Comparison of ENCODE assay signal across 8 cellular contexts in the genomic region with DNA sequence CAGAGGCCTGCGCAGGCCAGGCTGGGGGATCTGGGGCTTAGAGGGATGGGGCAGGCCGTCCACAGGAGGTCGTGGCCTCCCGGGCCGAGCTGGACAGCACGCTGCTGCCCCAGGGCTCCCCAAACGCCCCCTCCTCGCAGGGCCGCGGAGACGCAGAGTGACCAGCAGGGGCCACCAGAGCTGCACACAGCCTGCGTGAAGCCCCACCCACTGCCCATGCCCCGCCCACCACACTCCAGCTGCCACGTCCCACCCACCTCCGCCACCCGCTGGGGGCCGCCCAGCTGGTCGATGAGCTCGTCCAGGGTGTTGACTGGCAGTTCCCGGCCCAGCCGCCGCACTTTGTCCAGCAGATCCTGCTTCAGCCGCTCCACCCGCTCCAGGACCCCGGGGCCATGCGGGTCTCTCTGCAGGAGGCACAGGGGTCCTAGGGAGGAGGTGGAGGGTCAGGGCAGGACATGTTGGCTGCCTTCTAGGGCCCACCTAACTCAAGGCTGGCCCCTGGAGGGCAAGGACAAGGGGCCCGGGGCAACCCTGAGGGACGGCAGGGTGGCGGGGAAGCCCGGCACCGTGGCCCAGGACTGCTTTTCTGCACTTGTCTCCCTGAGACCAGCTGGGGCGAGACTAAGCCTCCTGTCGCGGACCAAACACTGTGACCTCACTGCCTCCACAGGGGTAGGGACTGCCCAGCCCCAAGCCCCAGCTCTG. TPM values are rescaled to one million over a fixed set of nuclear protein-coding genes. Genes with fewer than 3 reads are reported as not detected.
DNase-seq lines count a peak whose midpoint lies in the region; ATAC-seq, FAIRE-seq and TF ChIP-seq lines count a peak whose summit lies in the region.

No MANE protein-coding gene starts in this region.

- CTCF ChIA-PET in activated B cell treated with CpG ODN at 0.5 μM for 24 hours (lab: Charles Lee), result interaction anchor here (0.6 to 2.3 kb wide), 17 partner anchors 10 to 129 kb away, joined by 3 to 24 read pairs (median 5); partner anchors contain the start of genes ATP5F1D, SBNO2 and WDR18

- H3K27me3 ChIP-seq in bronchial epithelial cell (ENCODE audit: control insufficient read depth, insufficient read depth, low read length) (no peaks in the 10 kb centered on the region), keratinocyte (ENCODE audit: control insufficient read depth, extremely low read depth, insufficient read depth, low read length) (no peaks in the 10 kb centered on the region)

- no peak overlapping the region for H3K4me2 ChIP-seq in keratinocyte (ENCODE audit: control insufficient read depth, extremely low read depth, insufficient read depth, low read depth, low read length)

- intact Hi-C loops in activated B cell treated with CpG ODN at 0.5 μM for 24 hours (cut with micrococcal nuclease), result loop anchor here (1.0 to 5.0 kb wide), 3 partner anchors 19 to 127 kb away; no protein-coding TSS in a partner anchor

- H3K4me1 ChIP-seq in keratinocyte (ENCODE audit: control insufficient read depth, extremely low read depth, insufficient read depth, low read length), result peaks cover 5% of the 10 kb centered on the region

- ATAC-seq in GM21529 (IDR thresholded peaks at IDR 0.05; ENCODE audit: unreplicated experiment), result peak; percentile 56
- ATAC-seq in activated B cell treated with CpG ODN at 0.5 μM for 24 hours (ENCODE audit: low read depth), result peak; percentile 95

- DNase-seq in AG10803 (ENCODE audit: low read depth), result peak; percentile 92
- DNase-seq in NCI-H2107 treated with DMSO at 0.1 percent for 48 hours (lab: John Stamatoyannopoulos, UW; ENCODE audit: unreplicated experiment), result peak; percentile 65
- DNase-seq in activated B cell treated with CpG ODN at 0.5 μM for 24 hours, result peak; percentile 84
- peak; percentile 73 for DNase-seq in bronchial epithelial cell (ENCODE audit: low read depth)
- DNase-seq in keratinocyte (ENCODE audit: low read depth, low spot score), result no peak
- peak; percentile 89 for DNase-seq in smooth muscle cell of the brain vasculature (ENCODE audit: low read depth, low spot score)
- DNase-seq in NCI-H510A treated with DMSO at 0.1 percent for 48 hours (lab: John Stamatoyannopoulos, UW), result no peak

- no peak overlapping the region for H3K4me3 Mint-ChIP-seq in activated B cell treated with CpG ODN at 0.5 μM for 24 hours

- H3K36me3 Mint-ChIP-seq in activated B cell treated with CpG ODN at 0.5 μM for 24 hours (ENCODE audit: low read depth), result peaks cover 30% of the 10 kb centered on the region

- dilution Hi-C loops in keratinocyte (cut with MboI; ENCODE audit: extremely low pct_ligation_motif_present, low sequenced_read_pairs), result no loop called here

- no peaks in the 10 kb centered on the region for H3K79me2 ChIP-seq in keratinocyte (ENCODE audit: control insufficient read depth, insufficient read depth, low read length)

- H4K20me1 ChIP-seq in keratinocyte (ENCODE audit: control insufficient read depth, extremely low read depth, insufficient read depth, low read length), result peaks cover 3% of the 10 kb centered on the region

- TF ChIP-seq CTCF in AG10803 (conservative IDR thresholded peaks at IDR 0.05; ENCODE audit: low read length) (peak; percentile 61), activated B cell treated with CpG ODN at 0.5 μM for 24 hours (IDR thresholded peaks at IDR 0.05) (no peak), bronchial epithelial cell (IDR thresholded peaks at IDR 0.05; ENCODE audit: insufficient read depth, low read length, severe bottlenecking) (peak; percentile 87), keratinocyte (optimal IDR thresholded peaks at IDR 0.05 in 1 of 3, IDR thresholded peaks at IDR 0.05 in 1 of 3, conservative IDR thresholded peaks at IDR 0.05 in 1 of 3; ENCODE audit: extremely low read depth in 1 of 3, insufficient read depth in 2 of 3, low read length in 3 of 3) (peak; percentile 49 to 86 (median 71))

- H3K9me3 Mint-ChIP-seq in activated B cell treated with CpG ODN at 0.5 μM for 24 hours, result no peaks in the 10 kb centered on the region

- H3K36me3 ChIP-seq in bronchial epithelial cell (ENCODE audit: control insufficient read depth, insufficient read depth, low read length) (peaks cover 46% of the 10 kb centered on the region), keratinocyte (ENCODE audit: control insufficient read depth in 2 of 2, extremely low read depth in 1 of 2, insufficient read depth in 2 of 2, low read length in 2 of 2) (peaks cover 23 to 29% of the 10 kb centered on the region in 2 experiments)

- H3K9ac ChIP-seq in keratinocyte (ENCODE audit: control insufficient read depth, extremely low read depth, insufficient read depth, low read length), result no peak overlapping the region

- H3K9me3 ChIP-seq in keratinocyte (ENCODE audit: control insufficient read depth, low read depth, low read length), result no peaks in the 10 kb centered on the region

- POLR2A ChIA-PET in activated B cell treated with CpG ODN at 0.5 μM for 24 hours (lab: Charles Lee), result interaction anchor here (0.5 to 1.7 kb wide), 18 partner anchors 9 to 156 kb away, joined by 3 to 13 read pairs (median 5); partner anchors contain the start of genes CIRBP and GPX4

- H3K4me1 Mint-ChIP-seq in activated B cell treated with CpG ODN at 0.5 μM for 24 hours, result peaks cover 5% of the 10 kb centered on the region

- FAIRE-seq in bronchial epithelial cell (lab: Jason Lieb, UNC) (no peak), keratinocyte (lab: Jason Lieb, UNC) (no peak)

- no peaks in the 10 kb centered on the region for H3K9me1 ChIP-seq in keratinocyte (ENCODE audit: control insufficient read depth, extremely low read depth, insufficient read depth, low read length)

- H3K4me3 ChIP-seq in AG10803 (ENCODE audit: low read length), result no peak overlapping the region
- H3K4me3 ChIP-seq in bronchial epithelial cell (ENCODE audit: low read depth, low read length), result no peak overlapping the region
- no peak overlapping the region for H3K4me3 ChIP-seq in keratinocyte (ENCODE audit: control insufficient read depth in 2 of 3, extremely low read depth in 1 of 3, insufficient read depth in 2 of 3, low read depth in 1 of 3, low read length in 3 of 3)

- H3K27ac Mint-ChIP-seq in activated B cell treated with CpG ODN at 0.5 μM for 24 hours, result peak overlapping the region; percentile 41

- H3K27ac ChIP-seq in keratinocyte (ENCODE audit: control insufficient read depth, insufficient read depth, low read length), result no peak overlapping the region

- H2AFZ ChIP-seq in keratinocyte (ENCODE audit: control insufficient read depth, low read length), result no peak overlapping the region

- H3K27me3 Mint-ChIP-seq in activated B cell treated with CpG ODN at 0.5 μM for 24 hours, result no peaks in the 10 kb centered on the region

RNA-seq across cellular contexts. Expression of gene GPX4, which starts 9.6 kb away (rescaled TPM):
- total RNA-seq in activated B cell treated with CpG ODN at 0.5 μM for 24 hours (213 and 218 TPM in 2 replicates), bronchial epithelial cell (274 and 291 TPM in 2 replicates)
- polyA plus RNA-seq in keratinocyte, result 193 to 279 TPM (median 243 TPM) in 3 replicates
- 60.6 TPM for polyA plus RNA-seq in keratinocyte (2011; ENCODE audit: low read depth)
- 222 and 463 TPM in 2 replicates for polyA plus RNA-seq in keratinocyte (2011; cell fraction: cytosol; rRNA removed)
- polyA plus RNA-seq in keratinocyte (2011; cell fraction: nucleus; rRNA removed), result 106 and 126 TPM in 2 replicates
- 311 and 442 TPM in 2 replicates for polyA plus RNA-seq in keratinocyte (2012; ENCODE audit: low replicate concordance)
- polyA minus RNA-seq in keratinocyte, result 86.1 to 197 TPM (median 110 TPM) in 3 replicates
- polyA minus RNA-seq in keratinocyte (2011; cell fraction: cytosol; rRNA and poly(A)+ RNA removed), result 240 TPM
- 33.0 and 50.3 TPM in 2 replicates for polyA minus RNA-seq in keratinocyte (2011; cell fraction: nucleus; rRNA and poly(A)+ RNA removed)

RNA-seq across cellular contexts. Expression of gene POLR2E, which starts 18.3 kb away (rescaled TPM):
- total RNA-seq in activated B cell treated with CpG ODN at 0.5 μM for 24 hours (173 and 184 TPM in 2 replicates), bronchial epithelial cell (57.4 and 87.1 TPM in 2 replicates)
- 178 to 229 TPM (median 200 TPM) in 3 replicates for polyA plus RNA-seq in keratinocyte
- 36.7 TPM for polyA plus RNA-seq in keratinocyte (2011; ENCODE audit: low read depth)
- polyA plus RNA-seq in keratinocyte (2011; cell fraction: cytosol; rRNA removed), result 91.1 and 188 TPM in 2 replicates
- polyA plus RNA-seq in keratinocyte (2011; cell fraction: nucleus; rRNA removed), result 67.8 and 76.3 TPM in 2 replicates
- polyA plus RNA-seq in keratinocyte (2012; ENCODE audit: low replicate concordance), result 121 and 290 TPM in 2 replicates
- polyA minus RNA-seq in keratinocyte, result 137 to 213 TPM (median 150 TPM) in 3 replicates
- 236 TPM for polyA minus RNA-seq in keratinocyte (2011; cell fraction: cytosol; rRNA and poly(A)+ RNA removed)
- polyA minus RNA-seq in keratinocyte (2011; cell fraction: nucleus; rRNA and poly(A)+ RNA removed), result 34.9 and 42.6 TPM in 2 replicates

RNA-seq across cellular contexts. Expression of gene ARHGAP45, which starts 46.5 kb away (rescaled TPM):
- total RNA-seq in activated B cell treated with CpG ODN at 0.5 μM for 24 hours (266 and 312 TPM in 2 replicates), bronchial epithelial cell (9.0 and 11.8 TPM in 2 replicates)
- polyA plus RNA-seq in keratinocyte, result 0.56 to 1.3 TPM (median 1.1 TPM) in 3 replicates
- 0.85 TPM for polyA plus RNA-seq in keratinocyte (2011; ENCODE audit: low read depth)
- 0.33 and 1.3 TPM in 2 replicates for polyA plus RNA-seq in keratinocyte (2011; cell fraction: cytosol; rRNA removed)
- polyA plus RNA-seq in keratinocyte (2011; cell fraction: nucleus; rRNA removed), result 1.5 and 2.9 TPM in 2 replicates
- polyA plus RNA-seq in keratinocyte (2012; ENCODE audit: low replicate concordance), result 3.3 and 7.0 TPM in 2 replicates
- polyA minus RNA-seq in keratinocyte, result 0.51 to 3.4 TPM (median 1.3 TPM) in 3 replicates
- polyA minus RNA-seq in keratinocyte (2011; cell fraction: cytosol; rRNA and poly(A)+ RNA removed), result 6.5 TPM
- 1.4 and 3.4 TPM in 2 replicates for polyA minus RNA-seq in keratinocyte (2011; cell fraction: nucleus; rRNA and poly(A)+ RNA removed)

Comparison
In these comparisons a context has a peak if more than half of its experiments do, and no peak if none do; other contexts are left out.
1. DNase-seq: peak in AG10803 (single experiment), NCI-H2107 treated with DMSO at 0.1 percent for 48 hours (single experiment), activated B cell treated with CpG ODN at 0.5 μM for 24 hours (single experiment), bronchial epithelial cell (single experiment) and smooth muscle cell of the brain vasculature (single experiment); none in keratinocyte (single experiment) and NCI-H510A treated with DMSO at 0.1 percent for 48 hours (single experiment).
2. RNA of gene ARHGAP45, which starts 46.5 kb away (total RNA-seq): 266 to 312 TPM in activated B cell treated with CpG ODN at 0.5 μM for 24 hours; 9.0 to 11.8 TPM in bronchial epithelial cell; every median in the first group is over 10 times any median in the second.